In genomic region chr16:75273054-75273925, GRCh38 we compare ENCODE assay signal across 18 cellular contexts. TPM values are rescaled to one million over a fixed set of nuclear protein-coding genes. Genes with fewer than 3 reads are reported as not detected.
A peak's percentile ranks its signal among the peaks of the same experiment; 100 is the strongest.
DNase-seq lines count a peak whose midpoint lies in the region; ATAC-seq and TF ChIP-seq lines count a peak whose summit lies in the region.
"Had no signal": no experiment of that assay in that cellular context is flagged by ENCODE, and none has a peak within 500 bp of the region (broad histone marks: within the 10 kb centered on the region; RNA-seq: fewer than 3 reads in every experiment).

No MANE protein-coding gene starts in this region.

- H3K27me3 ChIP-seq in HCT116 (ENCODE audit: insufficient read depth, low read length) (no peaks in the 10 kb centered on the region), osteoblast (ENCODE audit: insufficient read depth, low read length) (no peaks in the 10 kb centered on the region)

- TF ChIP-seq RAD21 in HCT116 (IDR thresholded peaks at IDR 0.05; ENCODE audit: low read depth) = no peak

- H3K4me1 ChIP-seq in HCT116 (ENCODE audit: control insufficient read depth in 1 of 2, insufficient read depth in 2 of 2, low read length in 2 of 2) (peaks cover 17 to 49% of the 10 kb centered on the region in 2 experiments), osteoblast (ENCODE audit: insufficient read depth, low read length) (peaks cover 3% of the 10 kb centered on the region)

- H3K9me3 ChIP-seq in HCT116 (ENCODE audit: control insufficient read depth in 1 of 2, insufficient read depth in 1 of 2, low read depth in 1 of 2, low read length in 2 of 2) (no peaks in the 10 kb centered on the region), osteoblast (ENCODE audit: low read depth, low read length) (no peaks in the 10 kb centered on the region)
- H3K9me3 ChIP-seq: BLaER1 had no signal

- ATAC-seq in HCT116 (peak; percentile 80), GM19328 (IDR thresholded peaks at IDR 0.05; ENCODE audit: unreplicated experiment) (no peak)
- ATAC-seq: Right ventricle myocardium inferior had no signal

- no peak for TF ChIP-seq POLR2A in HCT116 (IDR thresholded peaks at IDR 0.05; ENCODE audit: borderline replicate concordance, extremely low read depth, insufficient read depth, insufficient read length)

- CTCF ChIA-PET in HCT116 (lab: Charles Lee) = interaction anchor here (0.8 to 1.2 kb wide), 3 partner anchors 8 to 112 kb away, joined by 3 to 5 read pairs (median 3); no protein-coding TSS in a partner anchor

- no peak for TF ChIP-seq CTCF in HCT116 (IDR thresholded peaks at IDR 0.05 in 2 of 3, conservative IDR thresholded peaks at IDR 0.05 in 1 of 3; ENCODE audit: borderline replicate concordance in 1 of 3, insufficient read depth in 1 of 3, low read depth in 2 of 3, low read length in 2 of 3)
- no peak for TF ChIP-seq CTCF in fibroblast of the aortic adventitia (IDR thresholded peaks at IDR 0.05; ENCODE audit: insufficient read depth, low read length)
- TF ChIP-seq CTCF in osteoblast (IDR thresholded peaks at IDR 0.05; ENCODE audit: extremely low read depth, low read depth, low read length) = no peak
- no peak for TF ChIP-seq CTCF in GM10266 (IDR thresholded peaks at IDR 0.05; ENCODE audit: control insufficient read depth, insufficient read depth, low read depth, missing control alignments)

- H3K9ac ChIP-seq in HCT116 (ENCODE audit: low read length) = no peak overlapping the region
- H3K9ac ChIP-seq: BLaER1 had no signal

- H3K4me2 ChIP-seq in HCT116 (ENCODE audit: low read length) (peak overlapping the region; percentile 46), osteoblast (ENCODE audit: insufficient read depth, low read length) (no peak overlapping the region)

- H3K27ac ChIP-seq in HCT116 (ENCODE audit: low read depth, low read length) = no peak overlapping the region
- no peak overlapping the region for H3K27ac ChIP-seq in osteoblast (ENCODE audit: low read depth, low read length)
- H3K27ac ChIP-seq: BLaER1 had no signal

- intact Hi-C loops in HCT116 (cut with micrococcal nuclease) = no loop called here

- H2AFZ ChIP-seq in HCT116 (ENCODE audit: low read depth, low read length, poor library complexity, severe bottlenecking) = no peak overlapping the region
- H2AFZ ChIP-seq in osteoblast (ENCODE audit: low read length) = no peak overlapping the region

- no peaks in the 10 kb centered on the region for H3K9me2 ChIP-seq in HCT116 (ENCODE audit: insufficient read depth)

- BruUV-seq in HCT116 (replicated peaks; lab: Mats Ljungman, UMichigan) = no TSS peak

- POLR2A ChIA-PET in HCT116 (lab: Charles Lee) = no interaction called here

- H3K4me3 ChIP-seq in HCT116 (replicated peaks in 1 of 2; ENCODE audit: low read depth in 1 of 2, low read length in 2 of 2) (no peak overlapping the region), fibroblast of the aortic adventitia (ENCODE audit: low read depth, low read length) (no peak overlapping the region), osteoblast (ENCODE audit: insufficient read depth, low read length) (no peak overlapping the region)
- H3K4me3 ChIP-seq: BLaER1 had no signal

- no peaks in the 10 kb centered on the region for H3K79me2 ChIP-seq in HCT116 (ENCODE audit: insufficient read depth, low read length)
- no peaks in the 10 kb centered on the region for H3K79me2 ChIP-seq in osteoblast (ENCODE audit: insufficient read depth, low read length)

- H4K20me1 ChIP-seq in HCT116 (ENCODE audit: insufficient read depth) (no peaks in the 10 kb centered on the region), osteoblast (ENCODE audit: insufficient read depth, low read length) (no peaks in the 10 kb centered on the region)

- H3K36me3 ChIP-seq in HCT116 (ENCODE audit: control insufficient read depth in 1 of 2, insufficient read depth in 2 of 2, low read length in 2 of 2) (no peaks in the 10 kb centered on the region), osteoblast (ENCODE audit: insufficient read depth, low read length) (no peaks in the 10 kb centered on the region)
- H3K36me3 ChIP-seq: BLaER1 had no signal

- RAD21 ChIA-PET in HCT116 (lab: Charles Lee; ENCODE audit: low non-redundant PET in 1 of 2, low total read pairs in 2 of 2, uncharacterized antibody in 2 of 2, unreplicated experiment in 2 of 2) = no interaction called here

- DNase-seq in HCT116 (ENCODE audit: low read depth, low spot score) = no peak
- peak; percentile 43 for DNase-seq in SW480 (ENCODE audit: low spot score)
- peak; percentile 25 for DNase-seq in fibroblast of the aortic adventitia (ENCODE audit: low read depth)
- peak; percentile 58 for DNase-seq in osteoblast (ENCODE audit: insufficient read length, low spot score, missing footprints)
- DNase-seq in NCI-H1092 treated with DMSO at 0.1 percent for 48 hours (lab: John Stamatoyannopoulos, UW) = no peak
- DNase-seq in HuH-7 (ENCODE audit: low spot score) = no peak
- DNase-seq in GM10266 (ENCODE audit: extremely low spot score) = no peak
- DNase-seq: activated CD4-positive, alpha-beta T cell treated with anti-CD3 and anti-CD28 coated beads for 1 hour; activated effector memory CD4-positive, alpha-beta T cell treated with anti-CD3 and anti-CD28 coated beads, Interleukin-2, amount 50 U/mL, for 16 hours; aorta; cortex of kidney; NCI-H1048; NCI-H82; stimulated activated CD4-positive, alpha-beta T cell treated with anti-CD3 and anti-CD28 coated beads, Interleukin-4, amount 100 ng/mL, for 4 hours had no signal

TF ChIP-seq in HCT116, 20 proteins besides CTCF, POLR2A, EP300 and RAD21 (continues in another document):
- TF ChIP-seq CBX3 (IDR thresholded peaks at IDR 0.05; ENCODE audit: low read depth) (no peak), EGR1 (IDR thresholded peaks at IDR 0.05; ENCODE audit: low read depth) (no peak), ATF3 (IDR thresholded peaks at IDR 0.05) (no peak), SRF (IDR thresholded peaks at IDR 0.05; ENCODE audit: low read depth) (no peak), ZNF274 (IDR thresholded peaks at IDR 0.05; ENCODE audit: low read depth, low read length) (no peak), SP1 (IDR thresholded peaks at IDR 0.05; ENCODE audit: low read depth) (peak; percentile 29; the same call in 1 of the 2 replicates), FOSL1 (IDR thresholded peaks at IDR 0.05; ENCODE audit: low read depth) (peak; percentile 87), SIN3A (IDR thresholded peaks at IDR 0.05; ENCODE audit: low read depth) (no peak), ZFX (IDR thresholded peaks at IDR 0.05) (no peak), JUND (IDR thresholded peaks at IDR 0.05) (peak; percentile 59), YY1 (IDR thresholded peaks at IDR 0.05; ENCODE audit: extremely low read depth, insufficient replicate concordance, low read depth, low read length) (no peak), EZH2phosphoT487 (IDR thresholded peaks at IDR 0.05; ENCODE audit: borderline replicate concordance) (no peak), POLR2AphosphoS5 (IDR thresholded peaks at IDR 0.05; ENCODE audit: low read depth, low read length) (no peak), EZH2 (IDR thresholded peaks at IDR 0.05) (no peak), TCF7L2 (IDR thresholded peaks at IDR 0.05; ENCODE audit: borderline replicate concordance, extremely low read depth, insufficient read depth, insufficient read length) (no peak), ELF1 (IDR thresholded peaks at IDR 0.05; ENCODE audit: borderline replicate concordance, low read depth) (no peak), ZBTB33 (IDR thresholded peaks at IDR 0.05; ENCODE audit: extremely low read depth, insufficient replicate concordance, low read length) (no peak)

RNA-seq across cellular contexts. Expression of gene BCAR1, which starts 21.9 kb away (rescaled TPM):
- total RNA-seq in HCT116 (2021; ENCODE audit: unreplicated experiment) = 49.6 TPM
- 33.8 and 34.4 TPM in 2 replicates for polyA plus RNA-seq in HCT116 (2012)
- total RNA-seq in fibroblast of the aortic adventitia (ENCODE audit: low replicate concordance) = 26.9 and 33.4 TPM in 2 replicates
- 66.9 and 75.3 TPM in 2 replicates for total RNA-seq in osteoblast

RNA-seq across cellular contexts. Expression of gene CTRB1, which starts 54.5 kb away (rescaled TPM):
- total RNA-seq in HCT116 (2021; ENCODE audit: unreplicated experiment) = 5.6 TPM
- polyA plus RNA-seq in HCT116 (2012) = 0.10 TPM in 1 of 2 replicates, not detected in the other
- not detected in 2 replicates for total RNA-seq in fibroblast of the aortic adventitia (ENCODE audit: low replicate concordance)
- total RNA-seq in osteoblast = not detected in 2 replicates
- total RNA-seq: Right ventricle myocardium inferior, skeletal muscle tissue had no signal

Comparison
In these comparisons a context has a peak if more than half of its experiments do, and no peak if none do; other contexts are left out.
1. DNase-seq: peak in SW480 (single experiment), fibroblast of the aortic adventitia (single experiment) and osteoblast (single experiment); none in HCT116 (single experiment), NCI-H1092 treated with DMSO at 0.1 percent for 48 hours (single experiment), HuH-7 (single experiment) and GM10266 (single experiment).